In the genomic region with DNA sequence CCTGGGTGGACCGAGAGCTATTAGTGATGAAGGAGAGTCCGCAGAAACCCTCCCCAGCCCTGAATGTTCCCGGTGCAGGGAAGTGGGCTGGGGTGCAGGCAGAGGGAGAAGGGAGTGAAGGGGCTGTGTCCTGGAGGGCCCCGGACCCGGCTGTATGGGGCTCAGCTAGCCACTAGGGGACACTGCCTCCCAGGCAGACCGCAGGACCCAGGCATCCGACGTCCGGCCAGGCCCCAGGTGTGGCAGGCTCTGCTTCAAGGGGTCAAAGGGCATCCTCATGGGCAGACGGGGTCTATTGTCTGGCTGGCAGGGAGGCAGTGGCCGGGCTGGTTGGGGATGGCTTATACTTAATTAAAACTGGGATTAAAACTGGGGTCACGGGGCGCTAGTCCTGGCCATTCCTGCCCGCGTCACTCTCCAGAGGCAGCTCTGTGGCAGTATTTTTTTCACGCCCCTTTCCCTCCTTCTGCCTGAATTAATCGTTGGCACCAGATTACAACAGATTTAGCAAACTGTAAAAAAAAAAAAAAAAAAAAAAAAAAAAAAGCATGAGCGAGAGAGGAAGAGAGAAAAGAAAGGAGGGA, we compare ENCODE assay signal across 10 cellular contexts. TPM values are rescaled to one million over a fixed set of nuclear protein-coding genes. Genes with fewer than 3 reads are reported as not detected.
A peak's percentile ranks its signal among the peaks of the same experiment; 100 is the strongest.
DNase-seq lines count a peak whose midpoint lies in the region; ATAC-seq, FAIRE-seq and TF ChIP-seq lines count a peak whose summit lies in the region.
"Had no signal": no experiment of that assay in that cellular context is flagged by ENCODE, and none has a peak within 500 bp of the region (broad histone marks: within the 10 kb centered on the region; RNA-seq: fewer than 3 reads in every experiment).

No MANE protein-coding gene starts in this region.

- H3K27me3 ChIP-seq in left ventricle myocardium inferior (ENCODE audit: low read depth) (peaks cover 27% of the 10 kb centered on the region), keratinocyte (ENCODE audit: control insufficient read depth, extremely low read depth, insufficient read depth, low read length) (peaks cover 31% of the 10 kb centered on the region), upper lobe of right lung (peaks cover 16% of the 10 kb centered on the region)
- H3K27me3 ChIP-seq: SJCRH30 had no signal

- H4K20me1 ChIP-seq in keratinocyte (ENCODE audit: control insufficient read depth, extremely low read depth, insufficient read depth, low read length) = peaks cover 4% of the 10 kb centered on the region

- intact Hi-C loops in left ventricle myocardium inferior (cut with micrococcal nuclease) (no loop called here), Right ventricle myocardium superior (cut with DNase I) (no loop called here), upper lobe of right lung (cut with DNase I) (no loop called here)

- no peak for FAIRE-seq in keratinocyte (lab: Jason Lieb, UNC)

- H3K9me3 ChIP-seq in left ventricle myocardium inferior (replicated peaks) (no peaks in the 10 kb centered on the region), keratinocyte (ENCODE audit: control insufficient read depth, low read depth, low read length) (no peaks in the 10 kb centered on the region), upper lobe of right lung (no peaks in the 10 kb centered on the region)
- H3K9me3 ChIP-seq: SJCRH30 had no signal

- dilution Hi-C loops in keratinocyte (cut with MboI; ENCODE audit: extremely low pct_ligation_motif_present, low sequenced_read_pairs) = no loop called here

- H3K9ac ChIP-seq in keratinocyte (ENCODE audit: control insufficient read depth, extremely low read depth, insufficient read depth, low read length) = no peak overlapping the region

- no peaks in the 10 kb centered on the region for H3K79me2 ChIP-seq in keratinocyte (ENCODE audit: control insufficient read depth, insufficient read depth, low read length)

- H3K4me1 ChIP-seq in left ventricle myocardium inferior (peaks cover 15% of the 10 kb centered on the region), keratinocyte (ENCODE audit: control insufficient read depth, extremely low read depth, insufficient read depth, low read length) (no peaks in the 10 kb centered on the region), upper lobe of right lung (peaks cover 4% of the 10 kb centered on the region)

- H2AFZ ChIP-seq in keratinocyte (ENCODE audit: control insufficient read depth, low read length) = no peak overlapping the region

- H3K27ac ChIP-seq in left ventricle myocardium inferior (replicated peaks) = no peak overlapping the region
- peak overlapping the region; percentile 32 for H3K27ac ChIP-seq in angular gyrus (ENCODE audit: low read depth, low read length)
- H3K27ac ChIP-seq in keratinocyte (ENCODE audit: control insufficient read depth, insufficient read depth, low read length) = no peak overlapping the region
- no peak overlapping the region for H3K27ac ChIP-seq in upper lobe of right lung
- H3K27ac ChIP-seq: SJCRH30 had no signal

- no peak overlapping the region for H3K4me3 ChIP-seq in left ventricle myocardium inferior
- H3K4me3 ChIP-seq in keratinocyte (ENCODE audit: control insufficient read depth in 2 of 3, extremely low read depth in 1 of 3, insufficient read depth in 2 of 3, low read depth in 1 of 3, low read length in 3 of 3) = no peak overlapping the region
- no peak overlapping the region for H3K4me3 ChIP-seq in upper lobe of right lung
- H3K4me3 ChIP-seq: SJCRH30 had no signal

- DNase-seq in left ventricle myocardium inferior (no peak), Right ventricle myocardium superior (no peak), keratinocyte (ENCODE audit: low read depth, low spot score) (no peak), upper lobe of right lung (no peak), NCI-H524 (lab: John Stamatoyannopoulos, UW) (no peak), UCSD-AML1 (lab: John Stamatoyannopoulos, UW; ENCODE audit: unreplicated experiment) (no peak)
- no peak for DNase-seq in activated CD8-positive, alpha-beta memory T cell treated with anti-CD3 and anti-CD28 coated beads, Interleukin-2, amount 50 U/mL, for 48 hours
- DNase-seq: activated naive CD4-positive, alpha-beta T cell treated with anti-CD3 and anti-CD28 coated beads for 36 hours had no signal

- H3K36me3 ChIP-seq in left ventricle myocardium inferior (no peaks in the 10 kb centered on the region), keratinocyte (ENCODE audit: control insufficient read depth in 2 of 2, extremely low read depth in 1 of 2, insufficient read depth in 2 of 2, low read length in 2 of 2) (no peaks in the 10 kb centered on the region), upper lobe of right lung (no peaks in the 10 kb centered on the region)
- H3K36me3 ChIP-seq: SJCRH30 had no signal

- H3K4me2 ChIP-seq in keratinocyte (ENCODE audit: control insufficient read depth, extremely low read depth, insufficient read depth, low read depth, low read length) = no peak overlapping the region

- H3K9me1 ChIP-seq in keratinocyte (ENCODE audit: control insufficient read depth, extremely low read depth, insufficient read depth, low read length) = no peaks in the 10 kb centered on the region

- ATAC-seq in Right ventricle myocardium superior (ENCODE audit: poor library complexity) (no peak), upper lobe of right lung (peak; percentile 42)

- peak; percentile 46 for TF ChIP-seq CTCF in left ventricle myocardium inferior (IDR thresholded peaks at IDR 0.05; ENCODE audit: borderline replicate concordance)
- TF ChIP-seq CTCF in keratinocyte (optimal IDR thresholded peaks at IDR 0.05 in 1 of 3, IDR thresholded peaks at IDR 0.05 in 1 of 3, conservative IDR thresholded peaks at IDR 0.05 in 1 of 3; ENCODE audit: extremely low read depth in 1 of 3, insufficient read depth in 2 of 3, low read length in 3 of 3) = peak in 2 of 3 experiments; percentile 33 to 51
- peak; percentile 30 for TF ChIP-seq CTCF in upper lobe of right lung (IDR thresholded peaks at IDR 0.05)

RNA-seq across cellular contexts. Expression of a gene that starts 5.0 kb away (rescaled TPM):
- total RNA-seq in left ventricle myocardium inferior (0.44 TPM), Right ventricle myocardium superior (0.35 TPM), upper lobe of right lung (not detected)
- polyA plus RNA-seq in keratinocyte = not detected in 3 replicates
- not detected for polyA plus RNA-seq in keratinocyte (2011; ENCODE audit: low read depth)
- polyA plus RNA-seq in keratinocyte (2011; cell fraction: cytosol; rRNA removed) = not detected in 2 replicates
- polyA plus RNA-seq in keratinocyte (2011; cell fraction: nucleus; rRNA removed) = not detected in 2 replicates
- polyA plus RNA-seq in keratinocyte (2012; ENCODE audit: low replicate concordance) = 0.20 TPM in 1 of 2 replicates, not detected in the other
- not detected in 3 replicates for polyA minus RNA-seq in keratinocyte
- polyA minus RNA-seq in keratinocyte (2011; cell fraction: cytosol; rRNA and poly(A)+ RNA removed) = not detected
- not detected in 2 replicates for polyA minus RNA-seq in keratinocyte (2011; cell fraction: nucleus; rRNA and poly(A)+ RNA removed)

RNA-seq across cellular contexts. Expression of a gene that starts 54.5 kb away (rescaled TPM):
- 57.0 TPM for total RNA-seq in left ventricle myocardium inferior
- total RNA-seq in Right ventricle myocardium superior = 52.2 TPM
- 106 to 201 TPM (median 143 TPM) in 3 replicates for polyA plus RNA-seq in keratinocyte
- polyA plus RNA-seq in keratinocyte (2011; ENCODE audit: low read depth) = 178 TPM
- polyA plus RNA-seq in keratinocyte (2011; cell fraction: cytosol; rRNA removed) = 114 and 129 TPM in 2 replicates
- 136 and 159 TPM in 2 replicates for polyA plus RNA-seq in keratinocyte (2011; cell fraction: nucleus; rRNA removed)
- 96.8 and 122 TPM in 2 replicates for polyA plus RNA-seq in keratinocyte (2012; ENCODE audit: low replicate concordance)
- 110 to 150 TPM (median 136 TPM) in 3 replicates for polyA minus RNA-seq in keratinocyte
- 176 TPM for polyA minus RNA-seq in keratinocyte (2011; cell fraction: cytosol; rRNA and poly(A)+ RNA removed)
- 37.9 and 48.4 TPM in 2 replicates for polyA minus RNA-seq in keratinocyte (2011; cell fraction: nucleus; rRNA and poly(A)+ RNA removed)
- total RNA-seq in upper lobe of right lung = 60.6 TPM
